ENCODE assay signal across 19 cellular contexts in genomic region chr22:45756558-45756957, GRCh38.
A peak's percentile ranks its signal among the peaks of the same experiment; 100 is the strongest.
DNase-seq lines count a peak whose midpoint lies in the region; ATAC-seq and TF ChIP-seq lines count a peak whose summit lies in the region.
"Had no signal": no experiment of that assay in that cellular context is flagged by ENCODE, and none has a peak within 500 bp of the region (broad histone marks: within the 10 kb centered on the region; RNA-seq: fewer than 3 reads in every experiment).

No MANE protein-coding gene starts in this region.

- intact Hi-C loops in adrenal gland (cut with DNase I): no loop called here

- in situ Hi-C loops in brain microvascular endothelial cell (cut with HindIII; ENCODE audit: low pct_ligation_motif_present, low sequenced_read_pairs): no loop called here

- 17 to 43% (median 32%) methylated on average over 1 of the region's 1 CpG for WGBS in adrenal gland, 4 donors

- H3K27me3 Mint-ChIP-seq in HFFc6 (ENCODE audit: insufficient read depth): peaks cover 4% of the 10 kb centered on the region

- H3K4me1 ChIP-seq in adrenal gland (replicated peaks in 1 of 2): peaks cover 0 to 20% of the 10 kb centered on the region in 2 donors
- H3K4me1 ChIP-seq: pancreas had no signal

- H3K36me3 ChIP-seq in adrenal gland (replicated peaks in 1 of 2) (peaks cover 0 to 3% of the 10 kb centered on the region in 2 donors), brain microvascular endothelial cell (replicated peaks) (no peaks in the 10 kb centered on the region)
- H3K36me3 ChIP-seq: pancreas had no signal

- H3K4me3 Mint-ChIP-seq in HFFc6: no peak overlapping the region
- no peak overlapping the region for H3K4me3 Mint-ChIP-seq in stimulated activated effector memory CD8-positive, alpha-beta T cell treated with anti-CD3 and anti-CD28 coated beads, Interleukin-12 subunit alpha, Interleukin-12 subunit beta, amount 100 ng/mL, for 72 hours
- H3K4me3 Mint-ChIP-seq: natural killer cell had no signal

- peaks cover 34% of the 10 kb centered on the region for H3K36me3 Mint-ChIP-seq in HFFc6 (ENCODE audit: low read depth)
- H3K36me3 Mint-ChIP-seq in stimulated activated effector memory CD8-positive, alpha-beta T cell treated with anti-CD3 and anti-CD28 coated beads, Interleukin-12 subunit alpha, Interleukin-12 subunit beta, amount 100 ng/mL, for 72 hours: peaks cover 32% of the 10 kb centered on the region
- H3K36me3 Mint-ChIP-seq: natural killer cell had no signal

- no peak for TF ChIP-seq POLR2A in adrenal gland (IDR thresholded peaks at IDR 0.05)

- H3K27me3 ChIP-seq in adrenal gland: no peaks in the 10 kb centered on the region
- H3K27me3 ChIP-seq in brain microvascular endothelial cell (replicated peaks): no peaks in the 10 kb centered on the region
- H3K27me3 ChIP-seq: pancreas had no signal

- H3K9me3 ChIP-seq in adrenal gland (replicated peaks in 1 of 3): no peaks in the 10 kb centered on the region
- H3K9me3 ChIP-seq: pancreas had no signal

- no peak for ATAC-seq in stimulated activated effector memory CD8-positive, alpha-beta T cell treated with anti-CD3 and anti-CD28 coated beads, Interleukin-12 subunit alpha, Interleukin-12 subunit beta, amount 100 ng/mL, for 72 hours
- ATAC-seq in HG02885 (IDR thresholded peaks at IDR 0.05; ENCODE audit: poor library complexity, unreplicated experiment) (no peak), HG03378 (IDR thresholded peaks at IDR 0.05; ENCODE audit: unreplicated experiment) (no peak)
- ATAC-seq: natural killer cell, PC-3 had no signal

- H3K27ac ChIP-seq in adrenal gland (peak overlapping the region in 4 of 5 donors; percentile 7 to 78 (median 72)), brain microvascular endothelial cell (no peak overlapping the region)
- H3K27ac ChIP-seq: pancreas had no signal

- H3K9me3 Mint-ChIP-seq in HFFc6: no peaks in the 10 kb centered on the region
- no peaks in the 10 kb centered on the region for H3K9me3 Mint-ChIP-seq in stimulated activated effector memory CD8-positive, alpha-beta T cell treated with anti-CD3 and anti-CD28 coated beads, Interleukin-12 subunit alpha, Interleukin-12 subunit beta, amount 100 ng/mL, for 72 hours
- H3K9me3 Mint-ChIP-seq: natural killer cell had no signal

- no peak overlapping the region for H3K4me3 ChIP-seq in adrenal gland
- no peak overlapping the region for H3K4me3 ChIP-seq in brain microvascular endothelial cell (ENCODE audit: low read depth, low read length)
- H3K4me3 ChIP-seq: pancreas had no signal

- peaks cover 42% of the 10 kb centered on the region for H3K4me1 Mint-ChIP-seq in HFFc6 (ENCODE audit: low read depth)
- peaks cover 11% of the 10 kb centered on the region for H3K4me1 Mint-ChIP-seq in stimulated activated effector memory CD8-positive, alpha-beta T cell treated with anti-CD3 and anti-CD28 coated beads, Interleukin-12 subunit alpha, Interleukin-12 subunit beta, amount 100 ng/mL, for 72 hours

- TF ChIP-seq CTCF in HFFc6 (IDR thresholded peaks at IDR 0.05) (no peak), adrenal gland (IDR thresholded peaks at IDR 0.05) (no peak), brain microvascular endothelial cell (IDR thresholded peaks at IDR 0.05; ENCODE audit: low read depth, low read length, missing control alignments) (no peak)

- peak overlapping the region; percentile 41 for H3K27ac Mint-ChIP-seq in HFFc6
- H3K27ac Mint-ChIP-seq in stimulated activated effector memory CD8-positive, alpha-beta T cell treated with anti-CD3 and anti-CD28 coated beads, Interleukin-12 subunit alpha, Interleukin-12 subunit beta, amount 100 ng/mL, for 72 hours: peak overlapping the region; percentile 17
- H3K27ac Mint-ChIP-seq: natural killer cell had no signal

- DNase-seq in HFFc6 (no peak), adrenal gland (no peak), iris pigment epithelial cell (ENCODE audit: low read depth) (peak; percentile 43), brain microvascular endothelial cell (no peak)
- no peak for DNase-seq in stimulated activated effector memory CD8-positive, alpha-beta T cell treated with anti-CD3 and anti-CD28 coated beads, Interleukin-12 subunit alpha, Interleukin-12 subunit beta, amount 100 ng/mL, for 72 hours (ENCODE audit: low spot score in 2 of 2)
- DNase-seq: activated CD4-positive, alpha-beta T cell treated with anti-CD3 and anti-CD28 coated beads for 1 hour; activated gamma-delta T cell treated with Interleukin-2 at 50 U/mL for 16 hours; activated T-cell treated with anti-CD3 and anti-CD28 coated beads, Interleukin-2, amount 50 U/mL, for 1 hour; DMS79; erythroblast; natural killer cell; NCI-H1105; NCI-H2081 treated with DMSO at 0.1 percent for 48 hours; NCI-H446; PC-3; SHP77 had no signal
